24 cellular contexts compared by ENCODE assay signal in the genomic region with DNA sequence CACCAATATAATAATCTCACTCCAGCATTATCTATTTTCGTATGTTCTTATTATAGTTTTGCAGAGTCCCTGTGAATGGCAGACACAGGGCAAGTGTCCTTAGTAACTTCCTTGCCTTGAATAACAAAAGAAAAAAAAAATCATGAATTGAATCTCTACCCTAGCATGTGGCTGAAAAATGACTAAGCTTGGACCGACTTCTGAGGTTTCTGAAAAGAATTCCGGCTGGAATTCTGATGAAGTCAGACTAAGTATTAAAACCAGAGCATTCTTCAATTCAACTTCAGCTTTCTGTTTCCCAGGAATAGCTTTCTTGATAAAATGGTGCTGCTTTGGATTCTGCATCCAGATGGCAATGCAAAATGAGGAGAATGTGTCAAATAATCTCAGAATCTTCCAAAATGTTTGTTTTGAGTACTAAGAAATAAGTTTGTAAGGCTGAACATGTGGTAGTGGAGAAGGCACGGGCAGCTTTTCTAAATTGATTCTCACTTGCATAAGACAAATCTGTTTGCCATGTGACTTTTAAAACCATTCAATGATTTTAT.
DNase-seq lines count a peak whose midpoint lies in the region; ATAC-seq and TF ChIP-seq lines count a peak whose summit lies in the region.
"Had no signal": no experiment of that assay in that cellular context is flagged by ENCODE, and none has a peak within 500 bp of the region (broad histone marks: within the 10 kb centered on the region; RNA-seq: fewer than 3 reads in every experiment).

No MANE protein-coding gene starts in this region.

- H3K27ac ChIP-seq in PC-3 (ENCODE audit: low read length) = no peak overlapping the region
- H3K27ac ChIP-seq: cardiac muscle cell, heart left ventricle had no signal

- no TSS peak for BruUV-seq in PC-3 (replicated peaks; lab: Mats Ljungman, UMichigan)

- H3F3A ChIP-seq in PC-3 (ENCODE audit: low read length, unreplicated experiment) = no peaks in the 10 kb centered on the region

- no peak for ATAC-seq in PC-3
- ATAC-seq in GM21381 (IDR thresholded peaks at IDR 0.05; ENCODE audit: unreplicated experiment) = no peak
- ATAC-seq in GM18873 (IDR thresholded peaks at IDR 0.05; ENCODE audit: low FRiP score, unreplicated experiment) = no peak
- ATAC-seq: activated T-cell treated with anti-CD3 and anti-CD28 coated beads, Interleukin-2, amount 50 U/mL, for 72 hours; heart left ventricle; left lobe of liver; natural killer cell; SK-N-SH treated with all-trans-retinoic acid at 6 μM for 48 hours; stimulated activated memory B cell treated with anti-CD40 and anti-IgM and Interleukin-4, amounts not matched to agents 10 μg/mL and 1 μg/mL and 100 μg/mL, for 72 hours had no signal

- no peaks in the 10 kb centered on the region for H3K9me2 ChIP-seq in PC-3 (replicated peaks; ENCODE audit: low read length)

- H3K4me2 ChIP-seq in PC-3 (ENCODE audit: low read length) = no peak overlapping the region

- H2AFZ ChIP-seq in PC-3 (ENCODE audit: low read length) = 0 out of 2 replicates have a peak overlapping the region, but pooled peaks have one; percentile 10

- H3K79me2 ChIP-seq in PC-3 (ENCODE audit: low read length) = no peaks in the 10 kb centered on the region

- no peak overlapping the region for H3K4me3 ChIP-seq in PC-3 (ENCODE audit: low read length)
- H3K4me3 ChIP-seq in fibroblast of the aortic adventitia (ENCODE audit: low read depth, low read length) = no peak overlapping the region
- H3K4me3 ChIP-seq: cardiac muscle cell, heart left ventricle had no signal

- CTCF ChIA-PET in PC-3 (lab: Charles Lee) = no interaction called here

- no peaks in the 10 kb centered on the region for H4K20me1 ChIP-seq in PC-3 (ENCODE audit: low read length)

- no peak overlapping the region for H3K9ac ChIP-seq in PC-3 (ENCODE audit: low read length)

- TF ChIP-seq CTCF in PC-3 (conservative IDR thresholded peaks at IDR 0.05; ENCODE audit: low read depth, low read length) = no peak
- TF ChIP-seq CTCF in fibroblast of the aortic adventitia (IDR thresholded peaks at IDR 0.05; ENCODE audit: insufficient read depth, low read length) = no peak

- H3K27me3 ChIP-seq in PC-3 (ENCODE audit: low read length) = no peaks in the 10 kb centered on the region
- H3K27me3 ChIP-seq: cardiac muscle cell, heart left ventricle had no signal

- H3K4me1 ChIP-seq in PC-3 (ENCODE audit: insufficient read depth, low read length) = no peaks in the 10 kb centered on the region
- H3K4me1 ChIP-seq: heart left ventricle had no signal

- intact Hi-C loops in PC-3 (cut with micrococcal nuclease) = no loop called here

- DNase-seq in Daoy (ENCODE audit: low read depth) (peak; percentile 1), PC-3 (no peak), fibroblast of the aortic adventitia (ENCODE audit: low read depth) (peak; percentile 33), superior temporal gyrus (ENCODE audit: extremely low spot score) (peak; percentile 36), NCI-H1417 treated with DMSO at 0.1 percent for 48 hours (lab: John Stamatoyannopoulos, UW) (no peak)
- DNase-seq: activated CD4-positive, alpha-beta T cell treated with anti-CD3 and anti-CD28 coated beads, Interleukin-2, amount 10 ng/mL, durations not matched to agents 24 days and 14 days; activated naive CD4-positive, alpha-beta T cell treated with anti-CD3 and anti-CD28 coated beads for 36 hours; activated T-cell treated with anti-CD3 and anti-CD28 coated beads, Interleukin-2, amount 50 U/mL, for 72 hours; amygdala; CD4-positive, alpha-beta T cell; heart left ventricle; mesendoderm; natural killer cell; NCI-H1048; NCI-H187 treated with DMSO at 0.1 percent for 48 hours; NCI-H69; stimulated activated CD4-positive, alpha-beta T cell treated with anti-CD3 and anti-CD28 coated beads, Interleukin-4, amount 100 ng/mL, for 1 hour; T-helper 2 cell had no signal

- H3K36me3 ChIP-seq in PC-3 (ENCODE audit: low read depth, low read length) = no peaks in the 10 kb centered on the region
- H3K36me3 ChIP-seq: cardiac muscle cell, heart left ventricle had no signal

- no peaks in the 10 kb centered on the region for H3K9me3 ChIP-seq in PC-3 (ENCODE audit: low read length)
- H3K9me3 ChIP-seq: heart left ventricle had no signal

- POLR2A ChIA-PET in PC-3 (lab: Charles Lee; ENCODE audit: unreplicated experiment) = no interaction called here

Comparison
In these comparisons a context has a peak if more than half of its experiments do, and no peak if none do; other contexts are left out.
1. DNase-seq: peak in Daoy (single experiment), fibroblast of the aortic adventitia (single experiment) and superior temporal gyrus (single experiment); none in PC-3 (single experiment) and NCI-H1417 treated with DMSO at 0.1 percent for 48 hours (single experiment).